8 cellular contexts compared by ENCODE assay signal in genomic region chr22:25110846-25111578, GRCh38.
A peak's percentile ranks its signal among the peaks of the same experiment; 100 is the strongest.
DNase-seq lines count a peak whose midpoint lies in the region; ATAC-seq and TF ChIP-seq lines count a peak whose summit lies in the region.

No MANE protein-coding gene starts in this region.

- peaks cover 0 to 4% (median 0%) of the 10 kb centered on the region in 3 donors for H3K9me3 Mint-ChIP-seq in T-cell

- H3K4me3 ChIP-seq in GM12864 (ENCODE audit: low read depth, low read length) (peak overlapping the region; percentile 20), right cardiac atrium (ENCODE audit: low read length) (peak overlapping the region; percentile 59), prostate gland (peak overlapping the region; percentile 45 to 50)

- no peaks in the 10 kb centered on the region for H3K36me3 Mint-ChIP-seq in T-cell

- CTCF ChIA-PET in T-cell (lab: Charles Lee): interaction anchor here (0.6 to 2.4 kb wide), 5 partner anchors 11 to 296 kb away, joined by 3 to 15 read pairs (median 3); no protein-coding TSS in a partner anchor

- H3K4me3 Mint-ChIP-seq in T-cell: peak overlapping the region; percentile 81 to 86 (median 86)

- TF ChIP-seq POLR2A in prostate gland (IDR thresholded peaks at IDR 0.05): no peak

- TF ChIP-seq CTCF in GM12864 (IDR thresholded peaks at IDR 0.05; ENCODE audit: low read depth, low read length, missing control alignments) (peak; percentile 67), prostate gland (IDR thresholded peaks at IDR 0.05) (peak; percentile 27 to 66 (median 59))

- POLR2A ChIA-PET in T-cell (lab: Charles Lee): no interaction called here

- no peaks in the 10 kb centered on the region for H3K27me3 ChIP-seq in right cardiac atrium (ENCODE audit: control insufficient read depth, insufficient read depth)
- no peaks in the 10 kb centered on the region for H3K27me3 ChIP-seq in prostate gland (replicated peaks; ENCODE audit: insufficient read depth)

- H3K4me1 Mint-ChIP-seq in T-cell: peaks cover 23 to 29% (median 26%) of the 10 kb centered on the region in 3 donors

- ATAC-seq in T-cell (replicated peaks in 1 of 4) (peak; percentile 82 to 89 (median 85)), right cardiac atrium (peak; percentile 88), HG03469 (IDR thresholded peaks at IDR 0.05; ENCODE audit: unreplicated experiment) (no peak)

- H3K4me1 ChIP-seq in right cardiac atrium (ENCODE audit: control insufficient read depth, insufficient read depth, low read length) (peaks cover 7% of the 10 kb centered on the region), prostate gland (replicated peaks) (peaks cover 3% of the 10 kb centered on the region)

- H3K9me3 ChIP-seq in right cardiac atrium (ENCODE audit: control insufficient read depth, low read length) (no peaks in the 10 kb centered on the region), prostate gland (no peaks in the 10 kb centered on the region)

- DNase-seq in GM12864 (ENCODE audit: low read depth) (no peak), NAMALWA (ENCODE audit: low spot score) (peak; percentile 83), T-cell (peak; percentile 15 to 66 (median 44)), amygdala (lab: John Stamatoyannopoulos, UW) (peak in 31 of 56 donors; percentile 7 to 71 (median 38)), right cardiac atrium (peak; percentile 62 to 83 (median 81)), prostate gland (ENCODE audit: low spot score) (peak; percentile 88), ureter (ENCODE audit: low spot score) (peak; percentile 75)

- peak overlapping the region; percentile 84 to 88 for H3K27ac Mint-ChIP-seq in T-cell

- H3K27ac ChIP-seq in right cardiac atrium (ENCODE audit: low read length) (peak overlapping the region; percentile 55), prostate gland (peak overlapping the region; percentile 81 to 82)

- H3K36me3 ChIP-seq in prostate gland: no peaks in the 10 kb centered on the region

- intact Hi-C loops in right cardiac atrium (cut with DNase I): loop anchor here in 2 of 4 donors (5.0 kb wide), 2 partner anchors 36 to 61 kb away; no protein-coding TSS in a partner anchor
- intact Hi-C loops in prostate gland (cut with DNase I): no loop called here

- WGBS in right cardiac atrium: under 1% methylated on average over 36 of the region's 36 CpGs
- WGBS in prostate gland: under 1% methylated on average over 36 of the region's 36 CpGs

- no peaks in the 10 kb centered on the region for H3K27me3 Mint-ChIP-seq in T-cell
